ENCODE assay signal across 1 cellular context in the genomic region with DNA sequence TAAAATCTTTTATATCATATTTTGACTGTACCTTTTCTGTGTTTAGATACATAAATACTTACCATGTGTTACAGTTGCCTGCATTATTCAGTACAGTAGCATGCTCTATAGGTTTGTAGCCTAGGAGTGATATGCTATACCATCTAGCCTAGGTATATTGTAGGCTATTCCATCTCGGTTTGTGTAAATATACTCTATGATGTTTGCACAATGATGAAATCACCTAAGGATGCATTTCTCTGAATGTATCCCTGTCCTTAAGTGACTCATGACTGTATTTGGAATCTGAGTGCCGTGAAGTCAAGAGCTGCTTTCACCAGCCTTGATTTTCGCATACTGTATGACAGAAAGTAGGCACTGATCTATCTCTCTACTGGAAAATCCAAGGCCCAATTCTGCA.
TF ChIP-seq lines count a peak whose summit lies in the region.

No MANE protein-coding gene starts in this region.

TF ChIP-seq in HepG2, 621 proteins besides CTCF, POLR2A, EP300 and RAD21 (continued from another document):
- TF ChIP-seq, protein P1, sequence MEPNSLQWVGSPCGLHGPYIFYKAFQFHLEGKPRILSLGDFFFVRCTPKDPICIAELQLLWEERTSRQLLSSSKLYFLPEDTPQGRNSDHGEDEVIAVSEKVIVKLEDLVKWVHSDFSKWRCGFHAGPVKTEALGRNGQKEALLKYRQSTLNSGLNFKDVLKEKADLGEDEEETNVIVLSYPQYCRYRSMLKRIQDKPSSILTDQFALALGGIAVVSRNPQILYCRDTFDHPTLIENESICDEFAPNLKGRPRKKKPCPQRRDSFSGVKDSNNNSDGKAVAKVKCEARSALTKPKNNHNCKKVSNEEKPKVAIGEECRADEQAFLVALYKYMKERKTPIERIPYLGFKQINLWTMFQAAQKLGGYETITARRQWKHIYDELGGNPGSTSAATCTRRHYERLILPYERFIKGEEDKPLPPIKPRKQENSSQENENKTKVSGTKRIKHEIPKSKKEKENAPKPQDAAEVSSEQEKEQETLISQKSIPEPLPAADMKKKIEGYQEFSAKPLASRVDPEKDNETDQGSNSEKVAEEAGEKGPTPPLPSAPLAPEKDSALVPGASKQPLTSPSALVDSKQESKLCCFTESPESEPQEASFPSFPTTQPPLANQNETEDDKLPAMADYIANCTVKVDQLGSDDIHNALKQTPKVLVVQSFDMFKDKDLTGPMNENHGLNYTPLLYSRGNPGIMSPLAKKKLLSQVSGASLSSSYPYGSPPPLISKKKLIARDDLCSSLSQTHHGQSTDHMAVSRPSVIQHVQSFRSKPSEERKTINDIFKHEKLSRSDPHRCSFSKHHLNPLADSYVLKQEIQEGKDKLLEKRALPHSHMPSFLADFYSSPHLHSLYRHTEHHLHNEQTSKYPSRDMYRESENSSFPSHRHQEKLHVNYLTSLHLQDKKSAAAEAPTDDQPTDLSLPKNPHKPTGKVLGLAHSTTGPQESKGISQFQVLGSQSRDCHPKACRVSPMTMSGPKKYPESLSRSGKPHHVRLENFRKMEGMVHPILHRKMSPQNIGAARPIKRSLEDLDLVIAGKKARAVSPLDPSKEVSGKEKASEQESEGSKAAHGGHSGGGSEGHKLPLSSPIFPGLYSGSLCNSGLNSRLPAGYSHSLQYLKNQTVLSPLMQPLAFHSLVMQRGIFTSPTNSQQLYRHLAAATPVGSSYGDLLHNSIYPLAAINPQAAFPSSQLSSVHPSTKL (CRISPR knock-in tag; IDR thresholded peaks at IDR 0.05), result peak; percentile 95
- TF ChIP-seq MAFG (CRISPR knock-in tag; IDR thresholded peaks at IDR 0.05), result no peak
- peak; percentile 59; the same call in 1 of the 2 replicates for TF ChIP-seq MIER2 (CRISPR knock-in tag; IDR thresholded peaks at IDR 0.05)
- no peak for TF ChIP-seq ELF1 (CRISPR knock-in tag; IDR thresholded peaks at IDR 0.05)
- TF ChIP-seq KMT2A (CRISPR knock-in tag; IDR thresholded peaks at IDR 0.05), result peak; percentile 26; the same call in 1 of the 2 replicates
- TF ChIP-seq ATF1 (CRISPR knock-in tag; IDR thresholded peaks at IDR 0.05), result peak; percentile 44; the same call in 1 of the 2 replicates
- 0 out of 2 replicates have a peak, but pooled peaks have one; percentile 50 for TF ChIP-seq IRF2 (CRISPR knock-in tag; IDR thresholded peaks at IDR 0.05)
- TF ChIP-seq FOXA1 (IDR thresholded peaks at IDR 0.05), result peak; percentile 86
- peak; percentile 97 for TF ChIP-seq FOXA1 (CRISPR knock-in tag; IDR thresholded peaks at IDR 0.05)
- peak; percentile 100 for TF ChIP-seq ZNF564 (CRISPR knock-in tag; IDR thresholded peaks at IDR 0.05)
- TF ChIP-seq ZSCAN30 (CRISPR knock-in tag; IDR thresholded peaks at IDR 0.05), result peak; percentile 45; the same call in 1 of the 2 replicates
- TF ChIP-seq ZNF264 (CRISPR knock-in tag; IDR thresholded peaks at IDR 0.05), result 0 out of 2 replicates have a peak, but pooled peaks have one; percentile 29
- peak; percentile 89 for TF ChIP-seq NCOA2 (CRISPR knock-in tag; IDR thresholded peaks at IDR 0.05)
TF ChIP-seq in HepG2: peak in this region for 131.
